In the genomic region with DNA sequence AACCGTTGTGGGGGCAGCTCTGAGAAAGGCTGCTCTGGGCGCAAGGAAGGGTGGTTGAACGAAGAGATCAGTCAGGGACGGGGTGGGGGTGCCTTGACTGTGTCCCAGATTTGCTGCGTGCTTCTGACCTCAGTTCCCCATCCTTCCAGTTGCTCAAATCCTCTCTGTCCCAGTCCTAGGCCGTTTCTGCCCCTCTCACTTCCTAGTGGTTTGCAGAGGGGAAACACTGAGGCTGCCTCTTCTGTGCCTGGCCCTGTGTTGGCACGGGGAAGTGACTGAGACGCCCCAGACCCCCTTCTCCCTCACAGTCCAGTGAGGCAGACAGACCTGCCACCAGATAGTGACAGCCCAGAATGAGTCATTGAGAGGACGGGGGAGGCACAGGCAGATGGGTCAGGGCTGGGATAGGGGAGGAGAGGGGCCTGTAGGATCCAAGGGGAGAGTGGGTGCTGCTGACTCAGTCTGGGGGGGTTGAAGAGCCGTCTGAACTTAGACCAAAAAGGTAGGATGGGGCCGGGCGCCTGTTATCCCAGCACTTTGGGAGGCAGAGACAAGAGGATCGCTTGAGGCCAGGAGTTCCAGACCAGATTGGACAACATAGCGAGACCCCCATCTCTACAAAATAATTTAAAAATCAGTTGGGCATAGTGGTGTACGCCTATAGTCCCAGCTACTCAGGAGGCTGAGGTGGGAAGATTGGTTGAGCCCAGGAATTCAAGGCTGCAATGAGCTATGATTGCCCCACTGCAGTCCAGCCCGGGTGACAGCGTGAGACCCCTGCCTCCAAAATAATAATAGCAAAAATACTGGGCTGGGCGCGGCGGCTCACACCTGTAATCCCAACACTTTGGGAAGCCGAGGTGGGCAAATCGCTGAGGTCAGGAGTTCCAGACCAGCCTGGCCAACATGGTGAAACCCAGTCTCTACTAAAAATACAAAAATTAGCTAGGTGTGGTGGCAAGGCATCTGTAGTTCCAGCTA, we compare ENCODE assay signal across 9 cellular contexts. TPM values are rescaled to one million over a fixed set of nuclear protein-coding genes. Genes with fewer than 3 reads are reported as not detected.
DNase-seq lines count a peak whose midpoint lies in the region; ATAC-seq and TF ChIP-seq lines count a peak whose summit lies in the region.
"Had no signal": no experiment of that assay in that cellular context is flagged by ENCODE, and none has a peak within 500 bp of the region (broad histone marks: within the 10 kb centered on the region; RNA-seq: fewer than 3 reads in every experiment).

No MANE protein-coding gene starts in this region.

- no peaks in the 10 kb centered on the region for H3K27me3 ChIP-seq in CD4-positive, alpha-beta memory T cell (ENCODE audit: insufficient read depth, low read length)
- H3K27me3 ChIP-seq in kidney epithelial cell (ENCODE audit: control insufficient read depth, insufficient read depth, low read length), result no peaks in the 10 kb centered on the region
- H3K27me3 ChIP-seq in suprapubic skin, result no peaks in the 10 kb centered on the region

- in situ Hi-C loops in astrocyte of the cerebellum (cut with HindIII; ENCODE audit: low sequenced_read_pairs), result no loop called here

- H3K36me3 Mint-ChIP-seq in CD4-positive, alpha-beta memory T cell, result peaks cover 3 to 11% of the 10 kb centered on the region in 2 donors

- DNase-seq in CD4-positive, alpha-beta memory T cell, result peak in 2 of 5 donors; percentile 3 to 48
- DNase-seq in M059J (ENCODE audit: low read depth) (peak; percentile 46), astrocyte of the cerebellum (ENCODE audit: low read depth) (no peak), kidney epithelial cell (ENCODE audit: low read depth) (no peak), suprapubic skin (ENCODE audit: low spot score in 2 of 2) (no peak), T1000 (lab: John Stamatoyannopoulos, UW) (no peak)

- TF ChIP-seq EP300 in suprapubic skin (IDR thresholded peaks at IDR 0.05), result no peak

- CTCF ChIA-PET in CD4-positive, alpha-beta memory T cell (lab: Charles Lee; ENCODE audit: partially characterized antibody), result interaction anchor here (0.7 to 6.9 kb wide), 21 partner anchors 10 to 484 kb away, joined by 3 to 89 read pairs (median 6); a partner anchor contains a TSS

- no peaks in the 10 kb centered on the region for H3K36me3 ChIP-seq in CD4-positive, alpha-beta memory T cell (ENCODE audit: insufficient read depth, low read length)
- H3K36me3 ChIP-seq in kidney epithelial cell (ENCODE audit: control insufficient read depth, insufficient read depth, low read length) (no peaks in the 10 kb centered on the region), suprapubic skin (peaks cover 19% of the 10 kb centered on the region)

- H3K27me3 Mint-ChIP-seq in CD4-positive, alpha-beta memory T cell, result no peaks in the 10 kb centered on the region

- H3K4me1 Mint-ChIP-seq in CD4-positive, alpha-beta memory T cell, result peaks cover 4 to 14% (median 6%) of the 10 kb centered on the region in 4 donors

- intact Hi-C loops in CD4-positive, alpha-beta memory T cell (cut with micrococcal nuclease), result loop anchor here (1.0 to 5.0 kb wide), 7 partner anchors 52 to 645 kb away; a partner anchor contains a TSS

- H3K4me3 Mint-ChIP-seq in CD4-positive, alpha-beta memory T cell, result peak overlapping the region; percentile 81 to 90 (median 86)

- peaks cover 0 to under 1% (median 0%) of the 10 kb centered on the region in 8 donors for H3K9me3 Mint-ChIP-seq in CD4-positive, alpha-beta memory T cell

- H3K9me3 ChIP-seq in CD4-positive, alpha-beta memory T cell (ENCODE audit: control insufficient read depth in 1 of 2, low read length in 2 of 2), result no peaks in the 10 kb centered on the region
- no peaks in the 10 kb centered on the region for H3K9me3 ChIP-seq in suprapubic skin
- H3K9me3 ChIP-seq: neutrophil had no signal

- no peak for TF ChIP-seq CTCF in astrocyte of the cerebellum (IDR thresholded peaks at IDR 0.05; ENCODE audit: low read depth, low read length, missing control alignments)
- no peak for TF ChIP-seq CTCF in kidney epithelial cell (IDR thresholded peaks at IDR 0.05; ENCODE audit: insufficient read depth, low read length, poor library complexity, severe bottlenecking)
- no peak for TF ChIP-seq CTCF in suprapubic skin (IDR thresholded peaks at IDR 0.05)

- WGBS in suprapubic skin, result 55% methylated on average over 21 of the region's 22 CpGs

- H3K4me1 ChIP-seq in CD4-positive, alpha-beta memory T cell (ENCODE audit: insufficient read depth, low read length), result peaks cover 16% of the 10 kb centered on the region
- H3K4me1 ChIP-seq in suprapubic skin, result peaks cover 27% of the 10 kb centered on the region

- no peak for ATAC-seq in HG03280 (IDR thresholded peaks at IDR 0.05; ENCODE audit: unreplicated experiment)
- ATAC-seq in GM19452 (IDR thresholded peaks at IDR 0.05; ENCODE audit: unreplicated experiment), result no peak

- peak overlapping the region; percentile 74 to 95 (median 90) for H3K27ac Mint-ChIP-seq in CD4-positive, alpha-beta memory T cell

- peak overlapping the region; percentile 49 for H3K27ac ChIP-seq in CD4-positive, alpha-beta memory T cell (ENCODE audit: low read depth, low read length)
- peak overlapping the region; percentile 80 for H3K27ac ChIP-seq in suprapubic skin

- no peak for TF ChIP-seq POLR2A in suprapubic skin (IDR thresholded peaks at IDR 0.05)

- POLR2A ChIA-PET in CD4-positive, alpha-beta memory T cell (lab: Charles Lee; ENCODE audit: partially characterized antibody), result interaction anchor here (0.6 to 3.0 kb wide), 32 partner anchors 20 to 775 kb away, joined by 3 to 34 read pairs (median 4); a partner anchor contains a TSS

- peak overlapping the region; percentile 52 to 75 for H3K4me3 ChIP-seq in CD4-positive, alpha-beta memory T cell (ENCODE audit: low read length in 2 of 2)
- H3K4me3 ChIP-seq in astrocyte of the cerebellum (ENCODE audit: low read depth, low read length), result peak overlapping the region; percentile 60
- H3K4me3 ChIP-seq in kidney epithelial cell (ENCODE audit: low read depth, low read length), result peak overlapping the region; percentile 48
- peak overlapping the region; percentile 72 for H3K4me3 ChIP-seq in suprapubic skin

RNA-seq across cellular contexts. Expression of a gene that starts 26.4 kb away (rescaled TPM):
- 10 to 100 TPM; 15.8 to 20.2 TPM for total RNA-seq in CD4-positive, alpha-beta memory T cell
- polyA plus RNA-seq in CD4-positive, alpha-beta memory T cell, result 1 to 10 TPM in 1 of 2 donors, under 1 TPM in 1; 0.35 to 1.6 TPM
- 10.2 and 18.1 TPM in 2 replicates for total RNA-seq in M059J (2014; rRNA removed; shearing (Covaris generic))
- total RNA-seq in kidney epithelial cell, result 12.6 and 20.0 TPM in 2 replicates
- total RNA-seq in suprapubic skin, result 10 to 100 TPM; 20.5 to 38.2 (median 29.3) TPM

RNA-seq across cellular contexts. Expression of a gene that starts 52.7 kb away (rescaled TPM):
- 10 to 100 TPM; 48.0 to 54.7 TPM for total RNA-seq in CD4-positive, alpha-beta memory T cell
- polyA plus RNA-seq in CD4-positive, alpha-beta memory T cell, result 10 to 100 TPM; 20.2 to 20.4 TPM
- 9.5 and 30.8 TPM in 2 replicates for total RNA-seq in M059J (2014; rRNA removed; shearing (Covaris generic))
- total RNA-seq in kidney epithelial cell (20.0 and 30.4 TPM in 2 replicates), suprapubic skin (10 to 100 TPM; 31.2 to 53.8 (median 39.3) TPM)

RNA-seq across cellular contexts. Expression of a gene that starts 52.9 kb away (rescaled TPM):
- 10 to 100 TPM in 1 of 2 experiments, 1 to 10 TPM in 1; 8.1 to 10.2 TPM for total RNA-seq in CD4-positive, alpha-beta memory T cell
- 1 to 10 TPM; 1.9 to 7.2 TPM for polyA plus RNA-seq in CD4-positive, alpha-beta memory T cell
- total RNA-seq in M059J (2014; rRNA removed; shearing (Covaris generic)), result 6.3 and 7.2 TPM in 2 replicates
- total RNA-seq in kidney epithelial cell (25.8 and 40.2 TPM in 2 replicates), suprapubic skin (10 to 100 TPM; 52.9 to 93.8 (median 70.9) TPM)
